8 cellular contexts compared by ENCODE assay signal in genomic region chr19:6464070-6464873, GRCh38.
DNase-seq lines count a peak whose midpoint lies in the region; ATAC-seq lines count a peak whose summit lies in the region.

Gene CRB3 (plus strand): TSS chr19:6464271. CDS start chr19:6464702, 431 bp downstream.

- no peak for ATAC-seq in GM18867 (IDR thresholded peaks at IDR 0.05; ENCODE audit: unreplicated experiment)
- ATAC-seq in HG03025 (IDR thresholded peaks at IDR 0.05; ENCODE audit: low FRiP score, unreplicated experiment): no peak

- DNase-seq in HK-2 (ENCODE audit: unreplicated experiment) (peak; percentile 77), T-helper 22 cell (ENCODE audit: low read depth) (peak; percentile 20), glomerular visceral epithelial cell (ENCODE audit: extremely low spot score) (peak; percentile 65), HUDEP-2 (lab: John Stamatoyannopoulos, UW; ENCODE audit: unreplicated experiment in 76 of 76) (no peak), NCI-H2227 treated with DMSO at 0.1 percent for 48 hours (lab: John Stamatoyannopoulos, UW) (no peak)
- DNase-seq in stimulated activated CD4-positive, alpha-beta T cell treated with anti-CD3 and anti-CD28 coated beads, Interleukin-2, amount 100 ng/mL, for 24 hours: peak; percentile 27 to 42

Comparison
In these comparisons a context has a peak if more than half of its experiments do, and no peak if none do; other contexts are left out.
1. DNase-seq: peak in HK-2 (single experiment), T-helper 22 cell (single experiment), glomerular visceral epithelial cell (single experiment) and stimulated activated CD4-positive, alpha-beta T cell treated with anti-CD3 and anti-CD28 coated beads, Interleukin-2, amount 100 ng/mL, for 24 hours (2 of 2); none in HUDEP-2 (0 of 76) and NCI-H2227 treated with DMSO at 0.1 percent for 48 hours (single experiment).